ENCODE assay signal across 8 cellular contexts in genomic region chr9:98998441-98999151, GRCh38. TPM values are rescaled to one million over a fixed set of nuclear protein-coding genes. Genes with fewer than 3 reads are reported as not detected.
A peak's percentile ranks its signal among the peaks of the same experiment; 100 is the strongest.
DNase-seq lines count a peak whose midpoint lies in the region; ATAC-seq and TF ChIP-seq lines count a peak whose summit lies in the region.

No MANE protein-coding gene starts in this region.

- TF ChIP-seq POLR2A in uterus (IDR thresholded peaks at IDR 0.05): no peak

- POLR2A ChIA-PET in RWPE1 (lab: Yijun Ruan, JAX; ENCODE audit: low non-redundant PET): no interaction called here

- H3K27ac ChIP-seq in RWPE1 (no peak overlapping the region), cardiac muscle cell (peak overlapping the region; percentile 67), uterus (peak overlapping the region; percentile 78 to 79)

- H3K4me3 ChIP-seq in cardiac muscle cell: no peak overlapping the region
- H3K4me3 ChIP-seq in uterus: no peak overlapping the region

- H3K36me3 Mint-ChIP-seq in activated naive CD4-positive, alpha-beta T cell treated with anti-CD3 and anti-CD28 coated beads, Interleukin-2, amount 50 U/mL, for 72 hours: no peaks in the 10 kb centered on the region

- H3K4me1 ChIP-seq in cardiac muscle cell (ENCODE audit: low read depth): peaks cover 19% of the 10 kb centered on the region
- peaks cover 0 to 6% of the 10 kb centered on the region in 2 donors for H3K4me1 ChIP-seq in uterus

- TF ChIP-seq CTCF in RWPE1 (conservative IDR thresholded peaks at IDR 0.05; ENCODE audit: low read depth) (peak; percentile 87), cardiac muscle cell (IDR thresholded peaks at IDR 0.05; ENCODE audit: low read depth, low read length) (peak; percentile 94), uterus (IDR thresholded peaks at IDR 0.05) (peak; percentile 82 to 92 (median 90))

- H3K9me3 ChIP-seq in cardiac muscle cell (ENCODE audit: low read depth) (no peaks in the 10 kb centered on the region), uterus (no peaks in the 10 kb centered on the region)

- H3K36me3 ChIP-seq in cardiac muscle cell (no peaks in the 10 kb centered on the region), uterus (no peaks in the 10 kb centered on the region)

- CTCF ChIA-PET in RWPE1 (lab: Yijun Ruan, JAX): interaction anchor here (0.5 to 6.6 kb wide), 26 partner anchors 9 to 562 kb away, joined by 3 to 66 read pairs (median 3); no protein-coding TSS in a partner anchor

- intact Hi-C loops in uterus (cut with DNase I; ENCODE audit: low total_unique reads): no loop called here

- DNase-seq in GM04504 (ENCODE audit: low read depth): peak; percentile 47
- peak; percentile 83 for DNase-seq in RWPE1 (ENCODE audit: low spot score)
- DNase-seq in activated naive CD4-positive, alpha-beta T cell treated with anti-CD3 and anti-CD28 coated beads, Interleukin-2, amount 50 U/mL, for 72 hours (ENCODE audit: low spot score in 2 of 2): peak in 1 of 2 donors; percentile 81
- peak; percentile 77 to 87 for DNase-seq in cardiac muscle cell (ENCODE audit: low read depth in 1 of 2, low spot score in 1 of 2)
- DNase-seq in pons (ENCODE audit: low spot score): peak; percentile 53
- peak; percentile 83 to 86 for DNase-seq in uterus
- DNase-seq in NCI-H2081 treated with DMSO at 0.1 percent for 48 hours (lab: John Stamatoyannopoulos, UW): no peak

- H3K27ac Mint-ChIP-seq in activated naive CD4-positive, alpha-beta T cell treated with anti-CD3 and anti-CD28 coated beads, Interleukin-2, amount 50 U/mL, for 72 hours: no peak overlapping the region

- peak; percentile 78 for ATAC-seq in HG02852 (IDR thresholded peaks at IDR 0.05; ENCODE audit: unreplicated experiment)
- ATAC-seq in activated naive CD4-positive, alpha-beta T cell treated with anti-CD3 and anti-CD28 coated beads, Interleukin-2, amount 50 U/mL, for 72 hours: peak; percentile 79 to 84

- no peaks in the 10 kb centered on the region for H3K9me3 Mint-ChIP-seq in activated naive CD4-positive, alpha-beta T cell treated with anti-CD3 and anti-CD28 coated beads, Interleukin-2, amount 50 U/mL, for 72 hours

- H3K27me3 ChIP-seq in cardiac muscle cell (no peaks in the 10 kb centered on the region), uterus (no peaks in the 10 kb centered on the region)

RNA-seq across cellular contexts. Expression of gene COL15A1, which starts 54.9 kb away (rescaled TPM):
- total RNA-seq in activated naive CD4-positive, alpha-beta T cell treated with anti-CD3 and anti-CD28 coated beads, Interleukin-2, amount 50 U/mL, for 72 hours: under 1 TPM; 0.11 to 0.23 TPM
- total RNA-seq in cardiac muscle cell (0.39 and 0.74 TPM in 2 replicates), uterus (100 to 1,000 TPM in 1 of 4 donors, 10 to 100 TPM in 3; 20.3 to 160 (median 50.4) TPM)
- polyA plus RNA-seq in cardiac muscle cell: 0.99 and 1.3 TPM in 2 replicates

Comparison
In these comparisons a context has a peak if more than half of its experiments do, and no peak if none do; other contexts are left out.
1. RNA of gene COL15A1, which starts 54.9 kb away (total RNA-seq): 20.3 to 160 TPM in uterus; 0.39 to 0.74 TPM in cardiac muscle cell and 0.11 to 0.23 TPM in activated naive CD4-positive, alpha-beta T cell treated with anti-CD3 and anti-CD28 coated beads, Interleukin-2, amount 50 U/mL, for 72 hours; every median in the first group is over 10 times any median in the second.
2. Peak in every context shown above with its lines, with median percentiles within 50 percentile points of each other: CTCF ChIP-seq.